25 cellular contexts compared by ENCODE assay signal in the genomic region with DNA sequence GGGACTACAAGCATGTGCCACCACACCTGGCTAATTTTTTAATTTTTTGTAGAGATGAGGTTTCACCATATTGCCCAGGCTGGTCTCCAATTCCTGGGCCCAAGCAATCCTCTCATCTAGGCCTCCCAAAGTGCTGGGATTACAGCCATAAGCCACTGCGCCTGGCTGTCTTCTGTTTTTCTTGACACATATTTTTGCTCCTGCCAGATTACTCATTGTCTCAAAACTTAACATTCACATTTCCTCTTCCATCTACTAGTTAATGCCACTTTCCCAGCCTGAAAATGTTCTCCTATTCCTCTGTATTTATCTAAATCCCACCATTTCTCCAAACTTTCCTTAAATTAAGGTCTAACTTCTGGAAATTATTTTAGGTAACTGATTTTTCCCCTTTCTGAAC. TPM values are rescaled to one million over a fixed set of nuclear protein-coding genes. Genes with fewer than 3 reads are reported as not detected.
A peak's percentile ranks its signal among the peaks of the same experiment; 100 is the strongest.
DNase-seq lines count a peak whose midpoint lies in the region; TF ChIP-seq lines count a peak whose summit lies in the region.
"Had no signal": no experiment of that assay in that cellular context is flagged by ENCODE, and none has a peak within 500 bp of the region (broad histone marks: within the 10 kb centered on the region; RNA-seq: fewer than 3 reads in every experiment).

No MANE protein-coding gene starts in this region.

- BruUV-seq in OCI-LY7 (replicated peaks; lab: Mats Ljungman, UMichigan): no TSS peak

- no peaks in the 10 kb centered on the region for H3K9me2 ChIP-seq in OCI-LY7 (ENCODE audit: insufficient read depth, low read length)

- H3K27ac ChIP-seq in SJSA1 (peak overlapping the region; percentile 23), epithelial cell of prostate (peak overlapping the region; percentile 98), thymus (ENCODE audit: low read depth) (peak overlapping the region; percentile 70), OCI-LY7 (ENCODE audit: low read depth, low read length, poor library complexity, severe bottlenecking) (no peak overlapping the region), trophoblast cell (ENCODE audit: low read depth, low read length) (no peak overlapping the region), tibial nerve (no peak overlapping the region)
- H3K27ac ChIP-seq: heart left ventricle, psoas muscle, SK-N-MC, suprapubic skin, uterus had no signal

- H3K4me3 ChIP-seq in SJSA1 (no peak overlapping the region), thymus (ENCODE audit: low read length) (no peak overlapping the region), OCI-LY7 (ENCODE audit: low read depth, low read length, poor library complexity, severe bottlenecking) (no peak overlapping the region), trophoblast cell (ENCODE audit: low read depth, low read length) (no peak overlapping the region), tibial nerve (no peak overlapping the region)
- H3K4me3 ChIP-seq: heart left ventricle, psoas muscle, SK-N-MC, suprapubic skin, uterus had no signal

- POLR2A ChIA-PET in OCI-LY7 (lab: Charles Lee): interaction anchor here (0.6 kb wide), 1 partner anchor 1580 kb away, joined by 3 read pairs; no protein-coding TSS in a partner anchor

- H4K91ac ChIP-seq in trophoblast cell (ENCODE audit: low read depth, low read length): no peak overlapping the region

- no peak overlapping the region for H2BK12ac ChIP-seq in trophoblast cell (ENCODE audit: low read length)

- no peak overlapping the region for H4K12ac ChIP-seq in trophoblast cell (ENCODE audit: low read depth, low read length)

- no peaks in the 10 kb centered on the region for H3K79me1 ChIP-seq in trophoblast cell (ENCODE audit: low read length)

- no peak for TF ChIP-seq EP300 in tibial nerve (IDR thresholded peaks at IDR 0.05)

- no peak overlapping the region for H2BK5ac ChIP-seq in trophoblast cell (ENCODE audit: low read depth, low read length, poor library complexity)

- no peak overlapping the region for H3K18ac ChIP-seq in trophoblast cell (ENCODE audit: low read length)

- no peak overlapping the region for H2AK5ac ChIP-seq in trophoblast cell (ENCODE audit: low read length)

- H2AFZ ChIP-seq in OCI-LY7 (ENCODE audit: low read length) (no peak overlapping the region), trophoblast cell (ENCODE audit: insufficient read depth, low read length, poor library complexity) (no peak overlapping the region)

- CTCF ChIA-PET in OCI-LY7 (lab: Charles Lee; ENCODE audit: unreplicated experiment): no interaction called here

- no peaks in the 10 kb centered on the region for H4K20me1 ChIP-seq in OCI-LY7 (ENCODE audit: insufficient read depth, low read length)

- no peak for TF ChIP-seq CTCF in OCI-LY7 (conservative IDR thresholded peaks at IDR 0.05; ENCODE audit: low read length)
- TF ChIP-seq CTCF in tibial nerve (IDR thresholded peaks at IDR 0.05): no peak

- H2BK120ac ChIP-seq in trophoblast cell (ENCODE audit: insufficient read depth, low read length, poor library complexity): no peak overlapping the region

- H3K9ac ChIP-seq in trophoblast cell (ENCODE audit: low read length): no peak overlapping the region

- H3K4ac ChIP-seq in trophoblast cell (ENCODE audit: low read depth, low read length): no peak overlapping the region

- H3K23ac ChIP-seq in trophoblast cell (ENCODE audit: low read length): no peak overlapping the region

- no peaks in the 10 kb centered on the region for H3K27me3 ChIP-seq in SJSA1 (replicated peaks)
- H3K27me3 ChIP-seq in thymus (ENCODE audit: control insufficient read depth, insufficient read depth): no peaks in the 10 kb centered on the region
- H3K27me3 ChIP-seq in trophoblast cell (ENCODE audit: insufficient read depth, low read length): no peaks in the 10 kb centered on the region
- no peaks in the 10 kb centered on the region for H3K27me3 ChIP-seq in tibial nerve
- H3K27me3 ChIP-seq: heart left ventricle, suprapubic skin, uterus had no signal

- H4K8ac ChIP-seq in trophoblast cell (ENCODE audit: low read depth, low read length): no peak overlapping the region

- H3K36me3 ChIP-seq in SJSA1 (peaks cover 52% of the 10 kb centered on the region), thymus (ENCODE audit: control insufficient read depth, insufficient read depth) (no peaks in the 10 kb centered on the region), OCI-LY7 (ENCODE audit: insufficient read depth, low read length) (peaks cover 68% of the 10 kb centered on the region), trophoblast cell (ENCODE audit: control insufficient read depth in 1 of 2, insufficient read depth in 2 of 2, low read length in 2 of 2) (peaks cover 9 to 10% of the 10 kb centered on the region in 2 experiments), tibial nerve (peaks cover 0 to 13% (median 0%) of the 10 kb centered on the region in 3 donors)
- H3K36me3 ChIP-seq: uterus had no signal

- intact Hi-C loops in OCI-LY7 (cut with micrococcal nuclease; ENCODE audit: unreplicated experiment): no loop called here

- H3K4me2 ChIP-seq in OCI-LY7 (ENCODE audit: low read length) (no peak overlapping the region), trophoblast cell (ENCODE audit: low read length) (no peak overlapping the region)

- H3K79me2 ChIP-seq in OCI-LY7 (ENCODE audit: insufficient read depth, low read depth, low read length) (no peaks in the 10 kb centered on the region), trophoblast cell (ENCODE audit: control insufficient read depth, insufficient read depth, low read length, poor library complexity) (no peaks in the 10 kb centered on the region)

- H3K9me3 ChIP-seq in SJSA1 (replicated peaks): no peaks in the 10 kb centered on the region; the same call in 1 of the 2 replicates
- no peaks in the 10 kb centered on the region for H3K9me3 ChIP-seq in thymus (ENCODE audit: control insufficient read depth)
- no peaks in the 10 kb centered on the region for H3K9me3 ChIP-seq in OCI-LY7 (ENCODE audit: low read length)
- no peaks in the 10 kb centered on the region for H3K9me3 ChIP-seq in trophoblast cell (ENCODE audit: insufficient read depth, low read depth, low read length)
- H3K9me3 ChIP-seq in tibial nerve: no peaks in the 10 kb centered on the region
- H3K9me3 ChIP-seq: heart left ventricle, psoas muscle, suprapubic skin, uterus had no signal

- WGBS in thymus: 100% methylated on average over 1 of the region's 1 CpG
- WGBS in trophoblast cell (ENCODE audit: extremely low coverage, insufficient coverage, insufficient read length): no CpG with 5 or more reads among the region's 1 CpG
- WGBS in tibial nerve, 2 donors: 91 to 100% methylated on average over 1 of the region's 1 CpG

- no peak for TF ChIP-seq POLR2A in tibial nerve (IDR thresholded peaks at IDR 0.05)

- no peak overlapping the region for H3K14ac ChIP-seq in trophoblast cell (ENCODE audit: low read length)

- peaks cover 44% of the 10 kb centered on the region for H3K4me1 ChIP-seq in SJSA1 (replicated peaks)
- H3K4me1 ChIP-seq in thymus (ENCODE audit: control insufficient read depth, insufficient read depth, low read length): no peaks in the 10 kb centered on the region
- peaks cover 12% of the 10 kb centered on the region for H3K4me1 ChIP-seq in OCI-LY7 (ENCODE audit: insufficient read depth, low read length, poor library complexity, severe bottlenecking)
- H3K4me1 ChIP-seq in trophoblast cell (ENCODE audit: control insufficient read depth in 1 of 2, insufficient read depth in 2 of 2, low read length in 2 of 2): peaks cover 0 to 4% of the 10 kb centered on the region in 2 experiments
- no peaks in the 10 kb centered on the region for H3K4me1 ChIP-seq in tibial nerve
- H3K4me1 ChIP-seq: suprapubic skin, uterus had no signal

- DNase-seq in ELR (ENCODE audit: low read depth) (peak; percentile 43), SJSA1 (ENCODE audit: low read depth in 1 of 2, low spot score in 2 of 2) (no peak), epithelial cell of prostate (ENCODE audit: low read depth, low spot score) (no peak), OCI-LY7 (ENCODE audit: low spot score) (no peak), trophoblast cell (no peak), tibial nerve (ENCODE audit: low spot score in 2 of 2) (no peak)
- DNase-seq: activated CD4-positive, alpha-beta T cell treated with anti-CD3 and anti-CD28 coated beads for 36 hours; activated effector memory CD4-positive, alpha-beta T cell treated with anti-CD3 and anti-CD28 coated beads, Interleukin-2, amount 50 U/mL, for 16 hours; activated naive CD8-positive, alpha-beta T cell treated with anti-CD3 and anti-CD28 coated beads for 36 hours; activated T-cell treated with anti-CD3 and anti-CD28 coated beads, Interleukin-2, amount 50 U/mL, for 1 hour; cerebellar nuclear complex; heart left ventricle; KG1; NCI-H146; NCI-H2107; NCI-H774; psoas muscle; stimulated activated CD4-positive, alpha-beta T cell treated with anti-CD3 and anti-CD28 coated beads, Interleukin-4, amount 100 ng/mL, for 4 hours; stimulated activated naive B cell treated with anti-CD40 and anti-IgM and Interleukin-4, amounts not matched to agents 10 μg/mL and 1 μg/mL and 100 μg/mL, for 72 hours; T-helper 17 cell; uterus had no signal

RNA-seq across cellular contexts. Expression of gene KCNH3, which starts 36.2 kb away (rescaled TPM):
- 0.08 and 0.53 TPM in 2 replicates for total RNA-seq in SJSA1 (2014; rRNA removed; shearing (Covaris generic))
- polyA plus RNA-seq in thymus: 3.3 TPM
- total RNA-seq in OCI-LY7 (2014; rRNA removed; shearing (Covaris generic)): 0.05 and 0.06 TPM in 2 replicates
- total RNA-seq in OCI-LY7 (2022) (0.57 TPM in 1 of 2 replicates, not detected in the other), tibial nerve (under 1 TPM in 2 of 4 donors, not detected in 2; 0.21 to 0.30 TPM)
- 0.01 TPM in 1 of 2 replicates, not detected in the other for polyA plus RNA-seq in trophoblast cell (2013)
- total RNA-seq: lung microvascular endothelial cell had no signal

Comparison
In these comparisons a context has a peak if more than half of its experiments do, and no peak if none do; other contexts are left out.
1. H3K27ac ChIP-seq: peak in SJSA1 (single experiment), epithelial cell of prostate (single experiment) and thymus (single experiment); none in OCI-LY7 (single experiment), trophoblast cell (single experiment) and tibial nerve (0 of 4).